In the genomic region with DNA sequence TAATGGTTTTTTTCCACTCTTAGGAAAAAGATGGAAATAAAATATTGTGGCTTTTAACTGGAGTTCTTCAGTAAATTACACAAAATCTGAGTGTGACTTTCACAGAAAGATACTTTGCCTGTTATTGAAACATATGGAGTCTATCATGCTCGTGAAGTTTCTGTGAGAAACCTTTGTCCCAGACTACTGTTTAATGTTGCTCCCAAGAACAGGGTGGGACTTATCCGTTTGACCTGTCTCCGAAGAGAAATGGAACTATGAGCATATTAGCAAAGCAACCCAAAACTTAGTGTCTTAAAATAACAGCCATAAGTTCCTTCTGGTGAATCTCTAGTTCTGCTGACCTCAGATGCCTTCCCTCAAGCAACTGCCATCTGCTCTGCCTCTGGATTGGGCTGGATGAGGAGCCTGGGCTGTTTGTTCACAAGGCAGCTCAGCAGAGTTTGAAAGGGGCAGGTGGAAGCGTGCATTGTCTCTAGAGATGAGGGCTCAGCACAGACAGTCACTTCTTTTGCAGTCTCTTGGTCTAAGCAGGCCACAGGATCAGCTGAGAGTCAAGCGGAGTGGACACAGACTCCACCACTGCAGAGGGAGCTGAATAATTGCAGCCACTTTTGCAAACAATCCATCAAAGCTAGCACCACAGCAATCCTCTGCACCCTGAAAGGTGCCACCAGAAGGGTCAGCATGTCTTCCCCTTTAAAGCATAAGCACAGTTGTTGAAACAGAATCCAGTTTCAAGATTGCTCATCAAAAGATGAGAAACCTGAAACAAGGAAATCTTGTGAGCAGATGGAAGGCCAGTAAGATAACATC, we compare ENCODE assay signal across 9 cellular contexts. TPM values are rescaled to one million over a fixed set of nuclear protein-coding genes. Genes with fewer than 3 reads are reported as not detected.
DNase-seq lines count a peak whose midpoint lies in the region; ATAC-seq and TF ChIP-seq lines count a peak whose summit lies in the region.
"Had no signal": no experiment of that assay in that cellular context is flagged by ENCODE, and none has a peak within 500 bp of the region (broad histone marks: within the 10 kb centered on the region; RNA-seq: fewer than 3 reads in every experiment).

No MANE protein-coding gene starts in this region.

- H3K9ac ChIP-seq in Loucy (ENCODE audit: low read depth, low read length, poor library complexity, severe bottlenecking): peak overlapping the region; percentile 18

- POLR2A ChIA-PET in A673 (lab: Charles Lee; ENCODE audit: low non-redundant PET): no interaction called here

- ATAC-seq in GM18907 (IDR thresholded peaks at IDR 0.05; ENCODE audit: unreplicated experiment) (peak; percentile 52), GM21786 (IDR thresholded peaks at IDR 0.05; ENCODE audit: unreplicated experiment) (peak; percentile 66)

- no peaks in the 10 kb centered on the region for H3K9me3 ChIP-seq in Loucy (ENCODE audit: insufficient read depth, low read depth, low read length)
- no peaks in the 10 kb centered on the region for H3K9me3 ChIP-seq in breast epithelium
- H3K9me3 ChIP-seq in A673 (ENCODE audit: low read depth, low read length, poor library complexity, severe bottlenecking): no peaks in the 10 kb centered on the region

- H3K36me3 ChIP-seq in Loucy (ENCODE audit: insufficient read depth, low read length) (no peaks in the 10 kb centered on the region), breast epithelium (no peaks in the 10 kb centered on the region), A673 (ENCODE audit: insufficient read depth, low read length, poor library complexity, severe bottlenecking) (no peaks in the 10 kb centered on the region)

- H2AFZ ChIP-seq in Loucy (ENCODE audit: low read length): peak overlapping the region; percentile 18

- DNase-seq in fibroblast of villous mesenchyme (ENCODE audit: low read depth) (peak; percentile 51), breast epithelium (ENCODE audit: low spot score in 2 of 2) (no peak), GM19238 (ENCODE audit: insufficient read length, low spot score) (no peak), A673 (ENCODE audit: low spot score) (no peak)
- no peak for DNase-seq in activated CD4-positive, alpha-beta T cell treated with anti-CD3 and anti-CD28 coated beads, Interleukin-2, amount 50 U/mL, for 1 hour
- DNase-seq: stimulated activated CD4-positive, alpha-beta T cell treated with anti-CD3 and anti-CD28 coated beads, Interleukin-2, amount 100 ng/mL, for 48 hours had no signal

- no peaks in the 10 kb centered on the region for H3F3A ChIP-seq in Loucy (ENCODE audit: low read depth)

- CTCF ChIA-PET in A673 (lab: Charles Lee): no interaction called here

- no peak overlapping the region for H3K27ac ChIP-seq in breast epithelium
- H3K27ac ChIP-seq in A673 (ENCODE audit: low read depth, low read length, poor library complexity, severe bottlenecking): no peak overlapping the region

- peak overlapping the region; percentile 23 for H3K4me2 ChIP-seq in Loucy (ENCODE audit: low read depth, low read length, poor library complexity, severe bottlenecking)

- no peaks in the 10 kb centered on the region for H4K20me1 ChIP-seq in Loucy (ENCODE audit: insufficient read depth, low read length, poor library complexity, severe bottlenecking)

- H3K27me3 ChIP-seq in Loucy (ENCODE audit: insufficient read depth, low read length, poor library complexity, severe bottlenecking): no peaks in the 10 kb centered on the region
- H3K27me3 ChIP-seq in breast epithelium: no peaks in the 10 kb centered on the region
- H3K27me3 ChIP-seq in A673 (replicated peaks; ENCODE audit: insufficient read depth, low read depth, low read length, poor library complexity): no peaks in the 10 kb centered on the region

- H3K9me2 ChIP-seq in Loucy (replicated peaks; ENCODE audit: low read depth, low read length): no peaks in the 10 kb centered on the region

- H3K4me3 ChIP-seq in Loucy (ENCODE audit: low read length, poor library complexity, severe bottlenecking) (no peak overlapping the region), fibroblast of villous mesenchyme (ENCODE audit: low read depth, low read length) (no peak overlapping the region), breast epithelium (no peak overlapping the region), A673 (ENCODE audit: low read depth, low read length, poor library complexity, severe bottlenecking) (no peak overlapping the region)

- no TSS peak for BruUV-seq in A673 (replicated peaks; lab: Mats Ljungman, UMichigan)

- intact Hi-C loops in breast epithelium (cut with DNase I; ENCODE audit: low total_unique reads): no loop called here
- intact Hi-C loops in A673 (cut with micrococcal nuclease; ENCODE audit: unreplicated experiment): no loop called here

- H3K4me1 ChIP-seq in Loucy (ENCODE audit: insufficient read depth, low read length, poor library complexity, severe bottlenecking): peaks cover 50% of the 10 kb centered on the region
- H3K4me1 ChIP-seq in breast epithelium: no peaks in the 10 kb centered on the region
- H3K4me1 ChIP-seq in A673 (ENCODE audit: insufficient read depth, low read length, poor library complexity, severe bottlenecking): no peaks in the 10 kb centered on the region

- TF ChIP-seq CTCF in Loucy (conservative IDR thresholded peaks at IDR 0.05; ENCODE audit: low read length): no peak
- no peak for TF ChIP-seq CTCF in fibroblast of villous mesenchyme (IDR thresholded peaks at IDR 0.05; ENCODE audit: insufficient read depth, low read depth, low read length)
- TF ChIP-seq CTCF in breast epithelium (IDR thresholded peaks at IDR 0.05): no peak
- TF ChIP-seq CTCF in A673 (conservative IDR thresholded peaks at IDR 0.05; ENCODE audit: low read depth, low read length): no peak

- no peaks in the 10 kb centered on the region for H3K79me2 ChIP-seq in Loucy (ENCODE audit: insufficient read depth, low read length)

- TF ChIP-seq POLR2A in breast epithelium (IDR thresholded peaks at IDR 0.05): no peak

RNA-seq across cellular contexts. Expression of gene MYB, which starts 52.8 kb away (rescaled TPM):
- total RNA-seq in fibroblast of villous mesenchyme (0.32 and 0.43 TPM in 2 replicates), breast epithelium (10 to 100 TPM in 2 of 3 donors, 1 to 10 TPM in 1; 1.1 to 61.9 (median 37.0) TPM), A673 (2021) (8.3 and 9.0 TPM in 2 replicates)
